Comparison of ENCODE assay signal across 16 cellular contexts in the genomic region with DNA sequence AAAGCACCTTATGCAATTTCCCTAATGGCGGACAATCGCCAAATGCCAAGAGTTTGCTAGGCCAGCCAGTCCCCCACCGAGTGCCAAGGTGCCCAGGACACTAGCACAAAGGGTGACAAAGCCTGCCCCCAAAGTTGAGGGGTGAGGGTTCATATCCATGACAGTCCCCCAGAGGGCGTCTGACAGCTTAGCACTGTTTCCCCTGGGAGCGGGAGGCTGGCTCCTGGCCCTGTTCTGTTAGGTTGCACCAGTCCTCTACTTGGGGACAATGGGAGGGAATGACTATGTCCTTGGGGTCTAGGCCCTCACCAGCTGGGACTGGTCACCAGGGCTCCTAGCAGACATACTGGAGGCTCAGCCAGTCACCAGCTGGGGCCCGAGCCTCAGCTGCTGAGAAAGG.
DNase-seq lines count a peak whose midpoint lies in the region; ATAC-seq and TF ChIP-seq lines count a peak whose summit lies in the region.
"Had no signal": no experiment of that assay in that cellular context is flagged by ENCODE, and none has a peak within 500 bp of the region (broad histone marks: within the 10 kb centered on the region; RNA-seq: fewer than 3 reads in every experiment).

No MANE protein-coding gene starts in this region.

- H3K9me3 ChIP-seq in BLaER1 (no peaks in the 10 kb centered on the region), Panc1 (ENCODE audit: control insufficient read depth, insufficient read depth, low read depth, low read length) (no peaks in the 10 kb centered on the region), mucosa of descending colon (no peaks in the 10 kb centered on the region)
- H3K9me3 ChIP-seq: right atrium auricular region had no signal

- H3K4me2 ChIP-seq in BLaER1 = peak overlapping the region; percentile 97
- H3K4me2 ChIP-seq: PC-9 had no signal

- H3K4me1 ChIP-seq in BLaER1 (peaks cover 100% of the 10 kb centered on the region), Panc1 (ENCODE audit: control insufficient read depth, insufficient read depth, low read length) (peaks cover 11% of the 10 kb centered on the region), mucosa of descending colon (ENCODE audit: low read depth) (no peaks in the 10 kb centered on the region)

- ATAC-seq in Panc1 (no peak), mucosa of descending colon (no peak)
- ATAC-seq: GM12878 had no signal

- intact Hi-C loops in Panc1 (cut with micrococcal nuclease; ENCODE audit: unreplicated experiment) = no loop called here
- intact Hi-C loops in mucosa of descending colon (cut with DNase I, micrococcal nuclease) = loop anchor here in 1 of 2 donors (5.0 kb wide), 1 partner anchor 146 kb away; no protein-coding TSS in a partner anchor

- H3K36me3 ChIP-seq in BLaER1 (peaks cover 74% of the 10 kb centered on the region), Panc1 (ENCODE audit: control insufficient read depth, insufficient read depth, low read length) (peaks cover 3% of the 10 kb centered on the region), mucosa of descending colon (ENCODE audit: low read depth) (no peaks in the 10 kb centered on the region)

- peak; percentile 16 for TF ChIP-seq CTCF in GM12864 (IDR thresholded peaks at IDR 0.05; ENCODE audit: low read depth, low read length, missing control alignments)
- TF ChIP-seq CTCF in Panc1 (IDR thresholded peaks at IDR 0.05) = peak; percentile 28
- TF ChIP-seq CTCF in mucosa of descending colon (IDR thresholded peaks at IDR 0.05) = no peak

- CTCF ChIA-PET in Panc1 (lab: Charles Lee) = interaction anchor here (1.2 to 1.9 kb wide), 3 partner anchors 11 to 148 kb away, joined by 3 to 12 read pairs (median 4); no protein-coding TSS in a partner anchor

- H4K20me1 ChIP-seq in BLaER1 = peaks cover 100% of the 10 kb centered on the region

- H3K4me3 ChIP-seq in BLaER1 (peak overlapping the region; percentile 53), GM12864 (ENCODE audit: low read depth, low read length) (no peak overlapping the region), Panc1 (ENCODE audit: low read depth in 2 of 2, low read length in 2 of 2) (no peak overlapping the region), mucosa of descending colon (no peak overlapping the region)
- H3K4me3 ChIP-seq: GM12878, PC-9, right atrium auricular region had no signal

- H3K27ac ChIP-seq in BLaER1 = peak overlapping the region; percentile 95
- H3K27ac ChIP-seq in Panc1 (ENCODE audit: low read length) = no peak overlapping the region
- H3K27ac ChIP-seq in layer of hippocampus (ENCODE audit: low read depth, low read length) = peak overlapping the region; percentile 19
- H3K27ac ChIP-seq: PC-9, right atrium auricular region had no signal

- POLR2A ChIA-PET in Panc1 (lab: Charles Lee) = interaction anchor here (0.9 kb wide), 1 partner anchor 148 kb away, joined by 3 read pairs; no protein-coding TSS in a partner anchor

- H3K27me3 ChIP-seq in BLaER1 = no peaks in the 10 kb centered on the region
- no peaks in the 10 kb centered on the region for H3K27me3 ChIP-seq in Panc1 (ENCODE audit: control insufficient read depth, insufficient read depth, low read length)
- no peaks in the 10 kb centered on the region for H3K27me3 ChIP-seq in layer of hippocampus (ENCODE audit: control insufficient read depth, insufficient read depth, low read length)
- H3K27me3 ChIP-seq: right atrium auricular region had no signal

- H3K9ac ChIP-seq in BLaER1 = peak overlapping the region; percentile 76

- no TSS peak for BruUV-seq in Panc1 (replicated peaks; lab: Mats Ljungman, UMichigan)

- DNase-seq in GM12864 (ENCODE audit: low read depth) = no peak
- no peak for DNase-seq in Panc1 (ENCODE audit: low read depth, low spot score)
- DNase-seq in NCI-H1105 (lab: John Stamatoyannopoulos, UW) = no peak
- DNase-seq in kidney tubule cell (ENCODE audit: low spot score) = no peak
- DNase-seq in mucosa of descending colon = no peak
- DNase-seq in NCI-H1417 treated with DMSO at 0.1 percent for 48 hours (lab: John Stamatoyannopoulos, UW) = no peak
- DNase-seq: activated CD4-positive, alpha-beta T cell treated with anti-CD3 and anti-CD28 coated beads, Interleukin-2, amount 50 U/mL, for 48 hours; activated T-cell treated with anti-CD3 and anti-CD28 coated beads, Interleukin-2, amount 50 U/mL, for 48 hours; MM.1S; NCI-H2227 treated with DMSO at 0.1 percent for 48 hours; PC-9; stimulated activated CD4-positive, alpha-beta T cell treated with anti-CD3 and anti-CD28 coated beads, Interleukin-1b, Interleukin-23, amount 100 ng/mL, for 48 hours had no signal

- in situ Hi-C loops in Panc1 (cut with HindIII; ENCODE audit: low pct_unique_long_range_greater_than_20kb, low sequenced_read_pairs) = no loop called here
